ENCODE assay signal across 10 cellular contexts in genomic region chr20:12570371-12570770, GRCh38.
DNase-seq lines count a peak whose midpoint lies in the region; ATAC-seq and TF ChIP-seq lines count a peak whose summit lies in the region.
"Had no signal": no experiment of that assay in that cellular context is flagged by ENCODE, and none has a peak within 500 bp of the region (broad histone marks: within the 10 kb centered on the region; RNA-seq: fewer than 3 reads in every experiment).

No MANE protein-coding gene starts in this region.

- H3K4me1 ChIP-seq in OCI-LY1 (ENCODE audit: insufficient read depth, low read length, severe bottlenecking) = no peaks in the 10 kb centered on the region

- no peak overlapping the region for H3K9ac ChIP-seq in OCI-LY1 (ENCODE audit: low read length)

- ATAC-seq in HG02759 (IDR thresholded peaks at IDR 0.05; ENCODE audit: unreplicated experiment) (no peak), HG02623 (IDR thresholded peaks at IDR 0.05; ENCODE audit: unreplicated experiment) (no peak)

- H3K4me2 ChIP-seq in OCI-LY1 (ENCODE audit: low read length) = no peak overlapping the region

- H3K27me3 ChIP-seq in MG63 = no peaks in the 10 kb centered on the region
- H3K27me3 ChIP-seq in OCI-LY1 (ENCODE audit: insufficient read depth, low read length) = no peaks in the 10 kb centered on the region

- no peaks in the 10 kb centered on the region for H3F3A ChIP-seq in OCI-LY1 (ENCODE audit: insufficient read depth, low read length)

- peak; percentile 60 for TF ChIP-seq CTCF in OCI-LY1 (IDR thresholded peaks at IDR 0.05; ENCODE audit: low read length)

- H3K27ac ChIP-seq in OCI-LY1 (ENCODE audit: low read depth, low read length, poor library complexity, severe bottlenecking) = no peak overlapping the region

- DNase-seq in AML-193 (lab: John Stamatoyannopoulos, UW) (peak; percentile 22 to 47), MG63 (peak; percentile 22), iPS DF 4.7 (ENCODE audit: extremely low read depth, low spot score) (peak; percentile 74), C1 segment of cervical spinal cord (lab: John Stamatoyannopoulos, UW) (no peak)
- no peak for DNase-seq in NK-92 treated with Interleukin-12 subunit alpha and Interleukin-12 subunit beta, amount 100 ng/mL, for 24 hours (lab: John Stamatoyannopoulos, UW)
- DNase-seq: activated T-cell treated with anti-CD3 and anti-CD28 coated beads, Interleukin-2, amount 50 U/mL, for 48 hours; CD4-positive, CD25-positive, alpha-beta regulatory T cell had no signal

- H4K20me1 ChIP-seq in OCI-LY1 (ENCODE audit: insufficient read depth, low read length) = no peaks in the 10 kb centered on the region

- no peaks in the 10 kb centered on the region for H3K79me2 ChIP-seq in OCI-LY1 (ENCODE audit: insufficient read depth, low read length)

- no peaks in the 10 kb centered on the region for H3K9me3 ChIP-seq in MG63
- no peaks in the 10 kb centered on the region for H3K9me3 ChIP-seq in OCI-LY1 (ENCODE audit: low read length)

- H3K4me3 ChIP-seq in MG63 = no peak overlapping the region
- no peak overlapping the region for H3K4me3 ChIP-seq in OCI-LY1 (ENCODE audit: low read depth, low read length, poor library complexity, severe bottlenecking)

- H2AFZ ChIP-seq in OCI-LY1 (ENCODE audit: low read length) = no peak overlapping the region

- no peaks in the 10 kb centered on the region for H3K9me2 ChIP-seq in OCI-LY1 (ENCODE audit: low read depth, low read length)

- no peaks in the 10 kb centered on the region for H3K36me3 ChIP-seq in MG63
- H3K36me3 ChIP-seq in OCI-LY1 (ENCODE audit: insufficient read depth, low read length) = no peaks in the 10 kb centered on the region

Comparison
In these comparisons a context has a peak if more than half of its experiments do, and no peak if none do; other contexts are left out.
1. DNase-seq: peak in AML-193 (2 of 2), MG63 (single experiment) and iPS DF 4.7 (single experiment); none in C1 segment of cervical spinal cord (0 of 14) and NK-92 treated with Interleukin-12 subunit alpha and Interleukin-12 subunit beta, amount 100 ng/mL, for 24 hours (single experiment).